Comparison of ENCODE assay signal across 8 cellular contexts in the genomic region with DNA sequence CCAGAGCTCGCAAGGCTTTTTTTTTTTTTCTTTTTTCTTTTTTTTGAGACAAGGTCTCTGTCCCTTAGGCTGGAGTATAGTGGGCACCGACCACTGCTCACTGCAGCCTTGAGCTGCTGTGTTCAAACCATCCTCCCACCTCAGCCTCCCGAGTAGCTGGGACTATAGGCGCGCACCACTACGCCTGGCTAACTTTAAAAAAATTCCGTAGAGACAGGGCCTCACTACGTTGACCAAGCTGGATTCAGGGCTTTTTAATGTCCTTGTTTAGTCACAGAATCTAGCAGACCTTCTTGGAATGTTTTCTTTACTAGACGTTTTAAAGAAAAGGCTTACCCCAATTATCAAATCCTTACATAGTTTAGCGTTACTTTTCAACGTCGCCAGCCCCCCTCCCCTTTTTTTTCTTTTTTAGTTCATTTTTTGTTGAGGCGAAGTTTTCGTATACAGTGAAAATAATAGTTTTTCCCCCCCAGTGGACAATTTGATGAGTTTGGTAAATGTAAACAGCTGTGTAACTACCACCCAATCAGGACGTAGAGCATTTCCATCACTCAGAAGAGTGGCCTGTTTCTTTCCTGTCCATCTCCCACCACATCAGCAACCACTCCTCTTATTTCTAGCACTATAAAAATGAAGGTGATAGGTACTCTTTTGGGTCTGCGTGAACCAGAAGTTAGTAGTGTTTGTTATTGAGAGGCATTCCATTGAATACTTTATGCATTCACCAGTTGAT. TPM values are rescaled to one million over a fixed set of nuclear protein-coding genes. Genes with fewer than 3 reads are reported as not detected.
DNase-seq lines count a peak whose midpoint lies in the region; ATAC-seq and TF ChIP-seq lines count a peak whose summit lies in the region.

No MANE protein-coding gene starts in this region.

- ATAC-seq in GM21367 (IDR thresholded peaks at IDR 0.05; ENCODE audit: unreplicated experiment) (no peak), GM21737 (IDR thresholded peaks at IDR 0.05; ENCODE audit: unreplicated experiment) (no peak)

- peak overlapping the region; percentile 39 for H3K27ac ChIP-seq in cingulate gyrus (ENCODE audit: low read depth, low read length)

- peak overlapping the region; percentile 92 for H3K4me3 ChIP-seq in Jurkat, Clone E6-1 (ENCODE audit: low read length)

- H3K27ac Mint-ChIP-seq in nephron progenitor cell: peak overlapping the region; percentile 37

- TF ChIP-seq CTCF in nephron progenitor cell (IDR thresholded peaks at IDR 0.05): no peak

- peaks cover 19% of the 10 kb centered on the region for H3K36me3 Mint-ChIP-seq in nephron progenitor cell (ENCODE audit: low read depth)

- H3K4me3 Mint-ChIP-seq in nephron progenitor cell: peak overlapping the region; percentile 94

- H3K9me3 Mint-ChIP-seq in nephron progenitor cell: peaks cover 10% of the 10 kb centered on the region

- peak; percentile 25 for DNase-seq in DMS53 (lab: John Stamatoyannopoulos, UW)
- DNase-seq in DMS53 treated with DMSO at 0.1 percent for 48 hours (lab: John Stamatoyannopoulos, UW; ENCODE audit: unreplicated experiment): no peak
- no peak for DNase-seq in Jurkat, Clone E6-1 (ENCODE audit: low read depth, low spot score)
- DNase-seq in nephron progenitor cell: no peak
- DNase-seq in C1 segment of cervical spinal cord (lab: John Stamatoyannopoulos, UW): no peak

- peaks cover 22% of the 10 kb centered on the region for H3K4me1 Mint-ChIP-seq in nephron progenitor cell

- peaks cover 2% of the 10 kb centered on the region for H3K27me3 Mint-ChIP-seq in nephron progenitor cell (ENCODE audit: low read depth, poor library complexity)

RNA-seq across cellular contexts. Expression of a gene that starts 0.7 kb away (rescaled TPM):
- polyA plus RNA-seq in Jurkat, Clone E6-1 (2012; ENCODE audit: insufficient read depth, insufficient read length): 77.2 TPM
